ENCODE assay signal across 8 cellular contexts in genomic region chr1:154837679-154838171, GRCh38. TPM values are rescaled to one million over a fixed set of nuclear protein-coding genes. Genes with fewer than 3 reads are reported as not detected.
DNase-seq lines count a peak whose midpoint lies in the region; ATAC-seq and TF ChIP-seq lines count a peak whose summit lies in the region.

No MANE protein-coding gene starts in this region.

- ATAC-seq in GM21576 (IDR thresholded peaks at IDR 0.05; ENCODE audit: unreplicated experiment) (peak; percentile 76), left cardiac atrium (peak in 1 of 2 donors; percentile 81)

- H3K4me1 ChIP-seq in DOHH2 (ENCODE audit: control insufficient read depth, low read length), result peaks cover 66% of the 10 kb centered on the region

- no peaks in the 10 kb centered on the region for H3K27me3 ChIP-seq in DOHH2 (ENCODE audit: control insufficient read depth, low read length)

- H3K27ac Mint-ChIP-seq in T-helper 2 cell treated with Interferon-gamma antibody and Interleukin-4, amounts not matched to agents 5 μg/mL and 100 μg/mL, for 36 hours, result no peak overlapping the region

- H3K36me3 Mint-ChIP-seq in T-helper 2 cell treated with Interferon-gamma antibody and Interleukin-4, amounts not matched to agents 5 μg/mL and 100 μg/mL, for 36 hours (ENCODE audit: low read depth), result no peaks in the 10 kb centered on the region

- peak; percentile 93 for DNase-seq in NCI-H1694 (lab: John Stamatoyannopoulos, UW)
- DNase-seq in left cardiac atrium, result peak; percentile 47
- no peak for DNase-seq in T-helper 2 cell treated with Interferon-gamma antibody and Interleukin-4, amounts not matched to agents 5 μg/mL and 100 μg/mL, for 36 hours (ENCODE audit: low spot score)
- DNase-seq in cerebellar nuclear complex (lab: John Stamatoyannopoulos, UW), result no peak
- no peak for DNase-seq in activated T-cell treated with anti-CD3 and anti-CD28 coated beads, Interleukin-2, amount 50 U/mL, for 48 hours
- DNase-seq in NCI-H1436 (lab: John Stamatoyannopoulos, UW), result no peak

- H3F3A ChIP-seq in DOHH2 (ENCODE audit: control insufficient read depth, insufficient read depth), result peaks cover 7% of the 10 kb centered on the region; the same call in 1 of the 2 replicates

- no peaks in the 10 kb centered on the region for H3K9me3 ChIP-seq in DOHH2 (ENCODE audit: control insufficient read depth, insufficient read depth, low read length)

- no peak overlapping the region for H3K4me3 Mint-ChIP-seq in T-helper 2 cell treated with Interferon-gamma antibody and Interleukin-4, amounts not matched to agents 5 μg/mL and 100 μg/mL, for 36 hours

- peaks cover 100% of the 10 kb centered on the region for H3K79me2 ChIP-seq in DOHH2 (ENCODE audit: control insufficient read depth, low read length)

- no peaks in the 10 kb centered on the region for H3K9me3 Mint-ChIP-seq in T-helper 2 cell treated with Interferon-gamma antibody and Interleukin-4, amounts not matched to agents 5 μg/mL and 100 μg/mL, for 36 hours

- H4K20me1 ChIP-seq in DOHH2 (ENCODE audit: control insufficient read depth, insufficient read depth, low read depth, low read length), result peaks cover 59% of the 10 kb centered on the region

- peak overlapping the region; percentile 13; the same call in 1 of the 2 replicates for H3K4me3 ChIP-seq in DOHH2 (ENCODE audit: low read length)

- TF ChIP-seq CTCF in DOHH2 (IDR thresholded peaks at IDR 0.05; ENCODE audit: low read depth, low read length, poor library complexity, severe bottlenecking), result no peak

- H3K4me1 Mint-ChIP-seq in T-helper 2 cell treated with Interferon-gamma antibody and Interleukin-4, amounts not matched to agents 5 μg/mL and 100 μg/mL, for 36 hours (ENCODE audit: low read depth), result no peaks in the 10 kb centered on the region

- peak overlapping the region; percentile 56 for H3K4me2 ChIP-seq in DOHH2 (ENCODE audit: low read length)

- no peaks in the 10 kb centered on the region for H3K9me2 ChIP-seq in DOHH2 (replicated peaks; ENCODE audit: control insufficient read depth, low read length)

- peak overlapping the region; percentile 26; the same call in 1 of the 2 replicates for H3K27ac ChIP-seq in DOHH2 (ENCODE audit: low read depth, low read length)

- H3K27me3 Mint-ChIP-seq in T-helper 2 cell treated with Interferon-gamma antibody and Interleukin-4, amounts not matched to agents 5 μg/mL and 100 μg/mL, for 36 hours (ENCODE audit: low read depth), result peaks cover 5% of the 10 kb centered on the region

- peaks cover 79% of the 10 kb centered on the region for H3K36me3 ChIP-seq in DOHH2 (ENCODE audit: control insufficient read depth, low read length)

- intact Hi-C loops in left cardiac atrium (cut with DNase I), result no loop called here

RNA-seq across cellular contexts. Expression of gene KCNN3, which starts 32.4 kb away (rescaled TPM):
- 1 to 10 TPM; 3.2 to 4.6 TPM for total RNA-seq in left cardiac atrium

Comparison
In these comparisons a context has a peak if more than half of its experiments do, and no peak if none do; other contexts are left out.
1. DNase-seq: peak in NCI-H1694 (single experiment) and left cardiac atrium (single experiment); none in T-helper 2 cell treated with Interferon-gamma antibody and Interleukin-4, amounts not matched to agents 5 μg/mL and 100 μg/mL, for 36 hours (single experiment), cerebellar nuclear complex (0 of 2), activated T-cell treated with anti-CD3 and anti-CD28 coated beads, Interleukin-2, amount 50 U/mL, for 48 hours (0 of 2) and NCI-H1436 (single experiment).